ENCODE assay signal across 17 cellular contexts in genomic region chr2:176449852-176450251, GRCh38.
A peak's percentile ranks its signal among the peaks of the same experiment; 100 is the strongest.
DNase-seq lines count a peak whose midpoint lies in the region; ATAC-seq and TF ChIP-seq lines count a peak whose summit lies in the region.
"Had no signal": no experiment of that assay in that cellular context is flagged by ENCODE, and none has a peak within 500 bp of the region (broad histone marks: within the 10 kb centered on the region; RNA-seq: fewer than 3 reads in every experiment).

No MANE protein-coding gene starts in this region.

- H3K9me2 ChIP-seq in PC-9 (ENCODE audit: insufficient read depth), result no peaks in the 10 kb centered on the region

- H3K9ac ChIP-seq in HUES6 (ENCODE audit: low read length) (peak overlapping the region; percentile 49), endodermal cell (ENCODE audit: extremely low read depth, low read length, poor library complexity, severe bottlenecking) (no peak overlapping the region)

- no peak overlapping the region for H3K4me3 Mint-ChIP-seq in endodermal cell

- POLR2A ChIA-PET in AG04449 (lab: Yijun Ruan, JAX) (no interaction called here), PC-9 (lab: Charles Lee; ENCODE audit: unreplicated experiment) (no interaction called here)

- H3K9me3 ChIP-seq in HUES6 (ENCODE audit: control insufficient read depth, insufficient read depth, low read depth, low read length), result no peaks in the 10 kb centered on the region
- H3K9me3 ChIP-seq in endodermal cell (ENCODE audit: control insufficient read depth, low read length), result no peaks in the 10 kb centered on the region
- no peaks in the 10 kb centered on the region for H3K9me3 ChIP-seq in PC-9 (ENCODE audit: insufficient read depth, low read depth)

- intact Hi-C loops in Right ventricle myocardium inferior (cut with DNase I), result loop anchor here (10.0 kb wide), 1 partner anchor 175 kb away; no protein-coding TSS in a partner anchor
- intact Hi-C loops in PC-9 (cut with micrococcal nuclease; ENCODE audit: unreplicated experiment), result no loop called here

- H2AFZ ChIP-seq in PC-9, result no peak overlapping the region

- peaks cover 12% of the 10 kb centered on the region for H3K27me3 Mint-ChIP-seq in endodermal cell (ENCODE audit: insufficient read depth)

- H3K36me3 ChIP-seq in HUES6 (ENCODE audit: control insufficient read depth, insufficient read depth, low read length), result no peaks in the 10 kb centered on the region
- no peaks in the 10 kb centered on the region for H3K36me3 ChIP-seq in endodermal cell (ENCODE audit: control insufficient read depth, insufficient read depth, low read length)
- H3K36me3 ChIP-seq in PC-9 (ENCODE audit: low read depth), result no peaks in the 10 kb centered on the region

- H3K27me3 ChIP-seq in HUES6 (ENCODE audit: control insufficient read depth, insufficient read depth, low read length) (no peaks in the 10 kb centered on the region), endodermal cell (ENCODE audit: control insufficient read depth, insufficient read depth, low read length, poor library complexity, severe bottlenecking) (no peaks in the 10 kb centered on the region), PC-9 (ENCODE audit: insufficient read depth, low read depth) (no peaks in the 10 kb centered on the region)

- H3K4me3 ChIP-seq in AG04449 (ENCODE audit: low read depth, low read length), result no peak overlapping the region
- H3K4me3 ChIP-seq in HUES6 (ENCODE audit: low read depth, low read length), result peak overlapping the region; percentile 29
- H3K4me3 ChIP-seq in endodermal cell (ENCODE audit: low read length), result no peak overlapping the region
- H3K4me3 ChIP-seq in PC-9, result no peak overlapping the region

- no peak overlapping the region for H3K4me2 ChIP-seq in PC-9

- peaks cover 18% of the 10 kb centered on the region for H3K4me1 ChIP-seq in HUES6 (ENCODE audit: control insufficient read depth, insufficient read depth, low read length)
- no peaks in the 10 kb centered on the region for H3K4me1 ChIP-seq in endodermal cell (ENCODE audit: control insufficient read depth, insufficient read depth, low read length)
- no peaks in the 10 kb centered on the region for H3K4me1 ChIP-seq in PC-9 (replicated peaks; ENCODE audit: insufficient read depth)

- no peak for TF ChIP-seq POLR2A in GM18505 (IDR thresholded peaks at IDR 0.05; ENCODE audit: borderline replicate concordance, extremely low read depth, insufficient read depth, insufficient read length)

- H3K36me3 Mint-ChIP-seq in endodermal cell (ENCODE audit: low read depth), result no peaks in the 10 kb centered on the region

- ATAC-seq in GM18505 (IDR thresholded peaks at IDR 0.05; ENCODE audit: unreplicated experiment) (no peak), Right ventricle myocardium inferior (no peak), HG02588 (IDR thresholded peaks at IDR 0.05; ENCODE audit: unreplicated experiment) (no peak)

- H3K4me1 Mint-ChIP-seq in endodermal cell, result peaks cover 23% of the 10 kb centered on the region

- H3K9me3 Mint-ChIP-seq in endodermal cell, result no peaks in the 10 kb centered on the region

- H4K20me1 ChIP-seq in PC-9 (ENCODE audit: insufficient read depth), result no peaks in the 10 kb centered on the region

- H3K79me2 ChIP-seq in PC-9 (ENCODE audit: low read depth), result no peaks in the 10 kb centered on the region

- H3K27ac ChIP-seq in HUES6 (ENCODE audit: low read depth, low read length) (peak overlapping the region; percentile 72), endodermal cell (ENCODE audit: low read depth, low read length) (no peak overlapping the region), PC-9 (no peak overlapping the region)
- H3K27ac ChIP-seq: 22Rv1, C4-2B, HL-60 had no signal

- no peaks in the 10 kb centered on the region for H3F3A ChIP-seq in PC-9 (ENCODE audit: insufficient read depth, low read depth)

- 17 to 47% methylated on average over 1 to 3 of the region's 3 CpGs for WGBS in endodermal cell (ENCODE audit: insufficient coverage in 1 of 2, insufficient read length in 1 of 2), 2 experiments

- TF ChIP-seq CTCF in AG04449 (IDR thresholded peaks at IDR 0.05; ENCODE audit: insufficient read depth, low read length, missing control alignments) (no peak), endodermal cell (conservative IDR thresholded peaks at IDR 0.05) (no peak), PC-9 (conservative IDR thresholded peaks at IDR 0.05) (no peak)

- peak overlapping the region; percentile 56 for H3K27ac Mint-ChIP-seq in endodermal cell

- DNase-seq in AG04449 (ENCODE audit: low read depth, low spot score) (peak; percentile 45), endodermal cell (peak; percentile 88), left kidney (ENCODE audit: low read depth, low spot score) (peak; percentile 64), Right ventricle myocardium inferior (ENCODE audit: missing footprints) (no peak), PC-9 (no peak)
- DNase-seq: DMS153, MM.1S, NCI-H1105, NCI-H187 treated with DMSO at 0.1 percent for 48 hours, NCI-H774, SHP77 treated with DMSO at 0.1 percent for 48 hours had no signal

- BruUV-seq in PC-9 (replicated peaks; lab: Mats Ljungman, UMichigan), result no TSS peak

- CTCF ChIA-PET in AG04449 (lab: Yijun Ruan, JAX), result interaction anchor here (0.9 to 16.2 kb wide), 6 partner anchors 10 to 319 kb away, joined by 3 to 315 read pairs (median 9); partner anchors contain the start of gene HOXD8
- CTCF ChIA-PET in PC-9 (lab: Charles Lee), result no interaction called here

Comparison
In these comparisons a context has a peak if more than half of its experiments do, and no peak if none do; other contexts are left out.
1. DNase-seq: peak in AG04449 (single experiment), endodermal cell (single experiment) and left kidney (single experiment); none in Right ventricle myocardium inferior (single experiment) and PC-9 (0 of 2).